ENCODE assay signal across 9 cellular contexts in genomic region chr9:114033397-114034103, GRCh38. TPM values are rescaled to one million over a fixed set of nuclear protein-coding genes. Genes with fewer than 3 reads are reported as not detected.
DNase-seq lines count a peak whose midpoint lies in the region; ATAC-seq and TF ChIP-seq lines count a peak whose summit lies in the region.
"Had no signal": no experiment of that assay in that cellular context is flagged by ENCODE, and none has a peak within 500 bp of the region (broad histone marks: within the 10 kb centered on the region; RNA-seq: fewer than 3 reads in every experiment).

No MANE protein-coding gene starts in this region.

- H3K27ac ChIP-seq in Panc1 (ENCODE audit: low read length): no peak overlapping the region
- no peak overlapping the region for H3K27ac ChIP-seq in osteoblast (ENCODE audit: low read depth, low read length)

- BruUV-seq in Panc1 (replicated peaks; lab: Mats Ljungman, UMichigan): no TSS peak

- no peak overlapping the region for H3K4me3 ChIP-seq in Panc1 (ENCODE audit: low read depth in 2 of 2, low read length in 2 of 2)
- no peak overlapping the region for H3K4me3 ChIP-seq in fibroblast of the aortic adventitia (ENCODE audit: low read depth, low read length)
- no peak overlapping the region for H3K4me3 ChIP-seq in osteoblast (ENCODE audit: insufficient read depth, low read length)

- peaks cover 10% of the 10 kb centered on the region for H4K20me1 ChIP-seq in osteoblast (ENCODE audit: insufficient read depth, low read length)

- TF ChIP-seq CTCF in GM12872 (IDR thresholded peaks at IDR 0.05; ENCODE audit: insufficient read depth, low read depth, low read length): peak; percentile 45
- peak; percentile 66 for TF ChIP-seq CTCF in Panc1 (IDR thresholded peaks at IDR 0.05)
- TF ChIP-seq CTCF in fibroblast of the aortic adventitia (IDR thresholded peaks at IDR 0.05; ENCODE audit: insufficient read depth, low read length): peak; percentile 56
- peak; percentile 39 for TF ChIP-seq CTCF in osteoblast (IDR thresholded peaks at IDR 0.05; ENCODE audit: extremely low read depth, low read depth, low read length)

- H3K27me3 ChIP-seq in Panc1 (ENCODE audit: control insufficient read depth, insufficient read depth, low read length) (no peaks in the 10 kb centered on the region), osteoblast (ENCODE audit: insufficient read depth, low read length) (no peaks in the 10 kb centered on the region)

- POLR2A ChIA-PET in Panc1 (lab: Charles Lee): interaction anchor here (0.5 kb wide), 1 partner anchor 295 kb away, joined by 3 read pairs; no protein-coding TSS in a partner anchor

- H3K4me2 ChIP-seq in osteoblast (ENCODE audit: insufficient read depth, low read length): no peak overlapping the region

- H3K36me3 ChIP-seq in Panc1 (ENCODE audit: control insufficient read depth, insufficient read depth, low read length) (no peaks in the 10 kb centered on the region), osteoblast (ENCODE audit: insufficient read depth, low read length) (peaks cover 44% of the 10 kb centered on the region)

- CTCF ChIA-PET in Panc1 (lab: Charles Lee): interaction anchor here (0.6 kb wide), 1 partner anchor 550 kb away, joined by 6 read pairs; no protein-coding TSS in a partner anchor

- intact Hi-C loops in Panc1 (cut with micrococcal nuclease; ENCODE audit: unreplicated experiment): loop anchor here (5.0 to 10.0 kb wide), 2 partner anchors 156 to 219 kb away; partner anchors contain the start of gene ZNF618

- ATAC-seq in Panc1 (peak; percentile 76), GM19397 (IDR thresholded peaks at IDR 0.05; ENCODE audit: unreplicated experiment) (no peak)

- H3K79me2 ChIP-seq in osteoblast (ENCODE audit: insufficient read depth, low read length): no peaks in the 10 kb centered on the region

- no peaks in the 10 kb centered on the region for H3K4me1 ChIP-seq in Panc1 (ENCODE audit: control insufficient read depth, insufficient read depth, low read length)
- H3K4me1 ChIP-seq in osteoblast (ENCODE audit: insufficient read depth, low read length): no peaks in the 10 kb centered on the region

- DNase-seq in Panc1 (ENCODE audit: low read depth, low spot score) (no peak), fibroblast of the aortic adventitia (ENCODE audit: low read depth) (peak; percentile 19), osteoblast (ENCODE audit: insufficient read length, low spot score, missing footprints) (peak; percentile 66), DMS153 treated with DMSO at 0.1 percent for 48 hours (lab: John Stamatoyannopoulos, UW; ENCODE audit: unreplicated experiment) (no peak), DMS79 treated with DMSO at 0.1 percent for 48 hours (lab: John Stamatoyannopoulos, UW) (no peak)
- no peak for DNase-seq in activated CD4-positive, CD25-positive, alpha-beta regulatory T cell treated with anti-CD3 and anti-CD28 coated beads, Interleukin-2, amount 50 U/mL, for 72 hours

- H3K9me3 ChIP-seq in Panc1 (ENCODE audit: control insufficient read depth, insufficient read depth, low read depth, low read length): no peaks in the 10 kb centered on the region
- no peaks in the 10 kb centered on the region for H3K9me3 ChIP-seq in osteoblast (ENCODE audit: low read depth, low read length)

- in situ Hi-C loops in Panc1 (cut with HindIII; ENCODE audit: low pct_unique_long_range_greater_than_20kb, low sequenced_read_pairs): no loop called here

- H2AFZ ChIP-seq in osteoblast (ENCODE audit: low read length): no peak overlapping the region

RNA-seq across cellular contexts. Expression of gene AMBP, which starts 44.5 kb away (rescaled TPM):
- total RNA-seq in Panc1 (2021; ENCODE audit: unreplicated experiment) (1.7 TPM), fibroblast of the aortic adventitia (ENCODE audit: low replicate concordance) (0.27 TPM in 1 of 2 replicates, not detected in the other), osteoblast (not detected in 2 replicates)
- polyA plus RNA-seq in Panc1 (2012; ENCODE audit: insufficient read length): not detected
- total RNA-seq: subcutaneous adipose tissue had no signal

Comparison
In these comparisons a context has a peak if more than half of its experiments do, and no peak if none do; other contexts are left out.
1. DNase-seq: peak in fibroblast of the aortic adventitia (single experiment) and osteoblast (single experiment); none in Panc1 (single experiment), DMS153 treated with DMSO at 0.1 percent for 48 hours (single experiment), DMS79 treated with DMSO at 0.1 percent for 48 hours (single experiment) and activated CD4-positive, CD25-positive, alpha-beta regulatory T cell treated with anti-CD3 and anti-CD28 coated beads, Interleukin-2, amount 50 U/mL, for 72 hours (single experiment).
2. Peak in every context shown above with its lines, with median percentiles within 50 percentile points of each other: CTCF ChIP-seq.